In the genomic region with DNA sequence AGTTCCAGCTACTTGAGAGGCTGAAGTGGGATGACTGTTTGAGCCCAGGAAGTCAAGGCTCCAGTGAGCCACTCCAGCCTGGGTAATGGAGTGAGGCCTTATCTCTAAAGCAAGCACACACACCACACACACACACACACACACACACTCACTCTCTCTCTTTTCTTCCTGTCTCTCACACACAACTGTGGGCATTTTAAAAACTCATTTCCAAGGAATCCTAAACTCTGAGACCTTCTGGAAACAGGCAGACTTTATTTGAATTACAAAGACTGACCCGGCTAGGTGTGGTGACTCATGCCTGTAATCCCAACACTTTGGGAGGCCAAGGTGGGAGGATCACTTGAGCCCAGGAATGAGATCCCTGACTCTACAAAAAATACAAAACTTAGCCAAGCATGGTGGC, we compare ENCODE assay signal across 16 cellular contexts. TPM values are rescaled to one million over a fixed set of nuclear protein-coding genes. Genes with fewer than 3 reads are reported as not detected.
A peak's percentile ranks its signal among the peaks of the same experiment; 100 is the strongest.
DNase-seq lines count a peak whose midpoint lies in the region; ATAC-seq and TF ChIP-seq lines count a peak whose summit lies in the region.
"Had no signal": no experiment of that assay in that cellular context is flagged by ENCODE, and none has a peak within 500 bp of the region (broad histone marks: within the 10 kb centered on the region; RNA-seq: fewer than 3 reads in every experiment).

No MANE protein-coding gene starts in this region.

- no peak for TF ChIP-seq CTCF in GM23338 (conservative IDR thresholded peaks at IDR 0.05; ENCODE audit: low read depth in 2 of 2)
- TF ChIP-seq CTCF in PC-3 (conservative IDR thresholded peaks at IDR 0.05; ENCODE audit: low read depth, low read length) = no peak

- H3K9me3 ChIP-seq in PC-3 (ENCODE audit: low read length) (no peaks in the 10 kb centered on the region), trophoblast cell (ENCODE audit: insufficient read depth, low read depth, low read length) (no peaks in the 10 kb centered on the region)
- H3K9me3 ChIP-seq: suprapubic skin had no signal

- H3K79me2 ChIP-seq in GM23338 (replicated peaks; ENCODE audit: insufficient read depth) (no peaks in the 10 kb centered on the region), PC-3 (ENCODE audit: low read length) (no peaks in the 10 kb centered on the region), trophoblast cell (ENCODE audit: control insufficient read depth, insufficient read depth, low read length, poor library complexity) (no peaks in the 10 kb centered on the region)

- H2BK120ac ChIP-seq in trophoblast cell (ENCODE audit: insufficient read depth, low read length, poor library complexity) = no peak overlapping the region

- ATAC-seq in GM23338 = peak; percentile 32; the same call in 2 of the 3 replicates
- ATAC-seq in PC-3 = peak; percentile 76
- ATAC-seq: activated CD8-positive, alpha-beta memory T cell treated with anti-CD3 and anti-CD28 coated beads, Interleukin-2, amount 10 ng/mL, durations not matched to agents 7 days and 5 days had no signal

- no peak overlapping the region for H3K18ac ChIP-seq in trophoblast cell (ENCODE audit: low read length)

- no peak overlapping the region for H2BK12ac ChIP-seq in trophoblast cell (ENCODE audit: low read length)

- H4K20me1 ChIP-seq in GM23338 (replicated peaks; ENCODE audit: insufficient read depth) (no peaks in the 10 kb centered on the region), PC-3 (ENCODE audit: low read length) (no peaks in the 10 kb centered on the region)

- H3K23ac ChIP-seq in trophoblast cell (ENCODE audit: low read length) = no peak overlapping the region

- H3K36me3 Mint-ChIP-seq in GM23338 (ENCODE audit: low read depth) = peaks cover 3% of the 10 kb centered on the region; the same call in 1 of the 3 replicates

- no peaks in the 10 kb centered on the region; the same call in 2 of the 3 replicates for H3K9me3 Mint-ChIP-seq in GM23338
- H3K9me3 Mint-ChIP-seq: activated naive CD4-positive, alpha-beta T cell treated with anti-CD3 and anti-CD28 coated beads for 36 hours; CD8-positive, alpha-beta memory T cell had no signal

- H4K8ac ChIP-seq in trophoblast cell (ENCODE audit: low read depth, low read length) = no peak overlapping the region

- intact Hi-C loops in PC-3 (cut with micrococcal nuclease) = no loop called here

- no TSS peak for BruUV-seq in PC-3 (replicated peaks; lab: Mats Ljungman, UMichigan)

- H3K4me1 ChIP-seq in GM23338 (ENCODE audit: insufficient read depth) (no peaks in the 10 kb centered on the region), PC-3 (ENCODE audit: insufficient read depth, low read length) (peaks cover 8% of the 10 kb centered on the region), trophoblast cell (ENCODE audit: control insufficient read depth in 1 of 2, insufficient read depth in 2 of 2, low read length in 2 of 2) (peaks cover 10 to 12% of the 10 kb centered on the region in 2 experiments)
- H3K4me1 ChIP-seq: suprapubic skin had no signal

- peak overlapping the region; percentile 16; the same call in 1 of the 2 replicates for H3K27ac Mint-ChIP-seq in GM23338
- H3K27ac Mint-ChIP-seq: activated CD8-positive, alpha-beta memory T cell treated with anti-CD3 and anti-CD28 coated beads, Interleukin-2, amount 10 ng/mL, durations not matched to agents 7 days and 5 days; activated naive CD4-positive, alpha-beta T cell treated with anti-CD3 and anti-CD28 coated beads for 36 hours; CD8-positive, alpha-beta memory T cell had no signal

- H3F3A ChIP-seq in GM23338 (replicated peaks; ENCODE audit: low read depth) = no peaks in the 10 kb centered on the region
- H3F3A ChIP-seq in PC-3 (ENCODE audit: low read length, unreplicated experiment) = no peaks in the 10 kb centered on the region

- H3K36me3 ChIP-seq in GM23338 (ENCODE audit: insufficient read depth) = no peaks in the 10 kb centered on the region
- 0 out of 2 replicates have a peak, but pooled peaks cover 3% of the 10 kb centered on the region for H3K36me3 ChIP-seq in PC-3 (ENCODE audit: low read depth, low read length)
- H3K36me3 ChIP-seq in trophoblast cell (ENCODE audit: control insufficient read depth in 1 of 2, insufficient read depth in 2 of 2, low read length in 2 of 2) = peaks cover 0 to 5% of the 10 kb centered on the region in 2 experiments

- peak overlapping the region; percentile 91 for H4K91ac ChIP-seq in trophoblast cell (ENCODE audit: low read depth, low read length)

- no CpG with 5 or more reads among the region's 1 CpG for WGBS in trophoblast cell (ENCODE audit: extremely low coverage, insufficient coverage, insufficient read length)

- no peak overlapping the region for H3K4me3 ChIP-seq in GM23338
- H3K4me3 ChIP-seq in PC-3 (ENCODE audit: low read length) = no peak overlapping the region
- H3K4me3 ChIP-seq in trophoblast cell (ENCODE audit: low read depth, low read length) = no peak overlapping the region
- H3K4me3 ChIP-seq: suprapubic skin had no signal

- H3K4me2 ChIP-seq in GM23338 (no peak overlapping the region), PC-3 (ENCODE audit: low read length) (no peak overlapping the region), trophoblast cell (ENCODE audit: low read length) (no peak overlapping the region)

- H2BK5ac ChIP-seq in trophoblast cell (ENCODE audit: low read depth, low read length, poor library complexity) = peak overlapping the region; percentile 76

- H3K4me1 Mint-ChIP-seq in GM23338 = peaks cover 7% of the 10 kb centered on the region; the same call in 2 of the 3 replicates
- H3K4me1 Mint-ChIP-seq: activated CD8-positive, alpha-beta memory T cell treated with anti-CD3 and anti-CD28 coated beads, Interleukin-2, amount 10 ng/mL, durations not matched to agents 7 days and 5 days had no signal

- no peak overlapping the region for H4K12ac ChIP-seq in trophoblast cell (ENCODE audit: low read depth, low read length)

- H3K4ac ChIP-seq in trophoblast cell (ENCODE audit: low read depth, low read length) = no peak overlapping the region

- no peak overlapping the region for H3K14ac ChIP-seq in trophoblast cell (ENCODE audit: low read length)

- no peak overlapping the region; the same call in 2 of the 3 replicates for H3K4me3 Mint-ChIP-seq in GM23338
- H3K4me3 Mint-ChIP-seq: activated CD8-positive, alpha-beta memory T cell treated with anti-CD3 and anti-CD28 coated beads, Interleukin-2, amount 10 ng/mL, durations not matched to agents 7 days and 5 days; activated naive CD4-positive, alpha-beta T cell treated with anti-CD3 and anti-CD28 coated beads for 36 hours; CD8-positive, alpha-beta memory T cell had no signal

- no peak for TF ChIP-seq POLR2A in erythroblast (IDR thresholded peaks at IDR 0.05; ENCODE audit: low read length)

- H2AFZ ChIP-seq in GM23338 (no peak overlapping the region), PC-3 (ENCODE audit: low read length) (no peak overlapping the region), trophoblast cell (ENCODE audit: insufficient read depth, low read length, poor library complexity) (no peak overlapping the region)

- H3K27me3 ChIP-seq in GM23338 (ENCODE audit: insufficient read depth) (no peaks in the 10 kb centered on the region), PC-3 (ENCODE audit: low read length) (no peaks in the 10 kb centered on the region), trophoblast cell (ENCODE audit: insufficient read depth, low read length) (no peaks in the 10 kb centered on the region)
- H3K27me3 ChIP-seq: suprapubic skin had no signal

- H2AK5ac ChIP-seq in trophoblast cell (ENCODE audit: low read length) = no peak overlapping the region

- H3K79me1 ChIP-seq in trophoblast cell (ENCODE audit: low read length) = peaks cover 20% of the 10 kb centered on the region

- CTCF ChIA-PET in PC-3 (lab: Charles Lee) = no interaction called here

- H3K27me3 Mint-ChIP-seq in GM23338 (ENCODE audit: insufficient read depth, low read depth, poor library complexity) = peaks cover 5% of the 10 kb centered on the region
- H3K27me3 Mint-ChIP-seq: activated CD8-positive, alpha-beta memory T cell treated with anti-CD3 and anti-CD28 coated beads, Interleukin-2, amount 10 ng/mL, durations not matched to agents 7 days and 5 days; CD8-positive, alpha-beta memory T cell had no signal

- H3K9me2 ChIP-seq in GM23338 (ENCODE audit: insufficient read depth) (no peaks in the 10 kb centered on the region), PC-3 (replicated peaks; ENCODE audit: low read length) (no peaks in the 10 kb centered on the region)

- no peak overlapping the region for H3K27ac ChIP-seq in GM23338 (ENCODE audit: low read depth)
- 0 out of 2 replicates have a peak overlapping the region, but pooled peaks have one; percentile 5 for H3K27ac ChIP-seq in PC-3 (ENCODE audit: low read length)
- peak overlapping the region; percentile 92 for H3K27ac ChIP-seq in trophoblast cell (ENCODE audit: low read depth, low read length)
- H3K27ac ChIP-seq: suprapubic skin had no signal

- in situ Hi-C loops in G401 (cut with HindIII; ENCODE audit: low sequenced_read_pairs) = no loop called here

- no peak overlapping the region for H3K9ac ChIP-seq in PC-3 (ENCODE audit: low read length)
- no peak overlapping the region for H3K9ac ChIP-seq in trophoblast cell (ENCODE audit: low read length)

- DNase-seq in GM23338 (ENCODE audit: low spot score) (peak; percentile 26), PC-3 (peak; percentile 70), erythroblast (lab: John Stamatoyannopoulos, UW) (peak; percentile 20 to 44), trophoblast cell (peak; percentile 32 to 60), NCI-H526 treated with DMSO at 0.1 percent for 48 hours (lab: John Stamatoyannopoulos, UW) (no peak), amniotic stem cell (lab: John Stamatoyannopoulos, UW) (no peak), G401 (ENCODE audit: low spot score) (no peak)
- DNase-seq: activated CD8-positive, alpha-beta memory T cell treated with anti-CD3 and anti-CD28 coated beads, Interleukin-2, amount 10 ng/mL, durations not matched to agents 7 days and 5 days; activated naive CD4-positive, alpha-beta T cell treated with anti-CD3 and anti-CD28 coated beads for 36 hours; CD8-positive, alpha-beta memory T cell; foreskin melanocyte; kidney; NCI-H1092 treated with DMSO at 0.1 percent for 48 hours; NCI-H526; SHP77 had no signal

- POLR2A ChIA-PET in PC-3 (lab: Charles Lee; ENCODE audit: unreplicated experiment) = no interaction called here

RNA-seq across cellular contexts. Expression of a gene that starts 21.3 kb away (rescaled TPM):
- total RNA-seq in GM23338 (2014; rRNA removed; shearing (Covaris generic)) = 6.3 and 9.9 TPM in 2 replicates
- polyA plus RNA-seq in GM23338 (2016; fragmentation: Nextera tagmentation; extraction: Ambion mirVana) = 12.2 and 14.9 TPM in 2 replicates
- 3.5 and 6.6 TPM in 2 replicates for total RNA-seq in PC-3 (2014; rRNA removed)
- polyA plus RNA-seq in trophoblast cell (2013) = 6.6 and 6.9 TPM in 2 replicates
- 14.0 and 15.2 TPM in 2 replicates for total RNA-seq in G401 (2014; rRNA removed; shearing (Covaris generic))

Comparison
In these comparisons a context has a peak if more than half of its experiments do, and no peak if none do; other contexts are left out.
1. DNase-seq: peak in GM23338 (single experiment), PC-3 (single experiment), erythroblast (2 of 2) and trophoblast cell (2 of 2); none in NCI-H526 treated with DMSO at 0.1 percent for 48 hours (single experiment), amniotic stem cell (single experiment) and G401 (single experiment).